In genomic region chrX:43958529-43958928, GRCh38 we compare ENCODE assay signal across 8 cellular contexts. TPM values are rescaled to one million over a fixed set of nuclear protein-coding genes. Genes with fewer than 3 reads are reported as not detected.
A peak's percentile ranks its signal among the peaks of the same experiment; 100 is the strongest.
DNase-seq lines count a peak whose midpoint lies in the region; ATAC-seq, FAIRE-seq and TF ChIP-seq lines count a peak whose summit lies in the region.

No MANE protein-coding gene starts in this region.

- ATAC-seq in GM19438 (IDR thresholded peaks at IDR 0.05; ENCODE audit: low read depth, unreplicated experiment) = peak; percentile 72
- peak; percentile 90 for ATAC-seq in HepG2

- FAIRE-seq in RCC 7860 (lab: Jason Lieb, UNC) (peak; percentile 93), HepG2 (lab: Jason Lieb, UNC) (peak; percentile 93)

- DNase-seq in DMS 273 treated with DMSO at 0.1 percent for 48 hours (lab: John Stamatoyannopoulos, UW) = peak; percentile 76
- peak; percentile 5 for DNase-seq in MG63
- peak; percentile 71 for DNase-seq in RCC 7860 (ENCODE audit: low spot score)
- DNase-seq in choroid plexus epithelial cell (ENCODE audit: low read depth) = peak; percentile 87
- peak; percentile 72 for DNase-seq in HepG2 (ENCODE audit: low spot score)
- DNase-seq in transverse colon = peak; percentile 12
- DNase-seq in activated effector memory CD4-positive, alpha-beta T cell treated with anti-CD3 and anti-CD28 coated beads, Interleukin-2, amount 50 U/mL, for 16 hours = no peak

- H3K79me2 ChIP-seq in HepG2 (ENCODE audit: insufficient read depth, low read length) = no peaks in the 10 kb centered on the region

- BruUV-seq in HepG2 (replicated peaks; lab: Mats Ljungman, UMichigan) = no TSS peak

- in situ Hi-C loops in HepG2 (cut with HindIII; ENCODE audit: extremely low pct_ligation_motif_present, low pct_unique_long_range_greater_than_20kb) (loop anchor here (25.0 kb wide), 2 partner anchors 404 to 1229 kb away; no protein-coding TSS in a partner anchor), transverse colon (cut with MboI; ENCODE audit: low pct_ligation_motif_present in 1 of 4, low pct_unique_long_range_greater_than_20kb in 1 of 4, low sequenced_read_pairs in 3 of 4) (loop anchor here in 2 of 4 donors (25.0 kb wide), 2 partner anchors 1104 to 1229 kb away; no protein-coding TSS in a partner anchor)

- TF ChIP-seq EP300 in HepG2 (IDR thresholded peaks at IDR 0.05; ENCODE audit: low read depth in 2 of 2, low read length in 2 of 2) = no peak
- no peak for TF ChIP-seq EP300 in HepG2 (CRISPR knock-in tag; IDR thresholded peaks at IDR 0.05; ENCODE audit: borderline replicate concordance)
- TF ChIP-seq EP300 in transverse colon (IDR thresholded peaks at IDR 0.05; ENCODE audit: low read depth) = no peak

- CTCF ChIA-PET in HepG2 (lab: Yijun Ruan, JAX; ENCODE audit: low intra/inter-chr PET ratio, low total read pairs) = interaction anchor here (1.0 kb wide), 1 partner anchor 285 kb away, joined by 4 read pairs; no protein-coding TSS in a partner anchor

- peak; percentile 79 for TF ChIP-seq CTCF in choroid plexus epithelial cell (conservative IDR thresholded peaks at IDR 0.05; ENCODE audit: low read depth, low read length)
- TF ChIP-seq CTCF in HepG2 (CRISPR knock-in tag; IDR thresholded peaks at IDR 0.05) = peak; percentile 74
- peak; percentile 57 to 87 (median 68) for TF ChIP-seq CTCF in transverse colon (IDR thresholded peaks at IDR 0.05)

- no peaks in the 10 kb centered on the region for H3K36me3 ChIP-seq in MG63
- no peaks in the 10 kb centered on the region for H3K36me3 ChIP-seq in HepG2 (replicated peaks in 1 of 2; ENCODE audit: control insufficient read depth in 1 of 2, insufficient read depth in 2 of 2, low read length in 2 of 2)
- H3K36me3 ChIP-seq in transverse colon = no peaks in the 10 kb centered on the region

- H3K4me2 ChIP-seq in HepG2 (ENCODE audit: low read depth, low read length) = no peak overlapping the region

- H3K27ac ChIP-seq in HepG2 (ENCODE audit: extremely low read length, insufficient read depth, low read length) (no peak overlapping the region), transverse colon (no peak overlapping the region)

- TF ChIP-seq RAD21 in HepG2 (CRISPR knock-in tag; IDR thresholded peaks at IDR 0.05) = 0 out of 2 replicates have a peak, but pooled peaks have one; percentile 29

- H3K4me1 ChIP-seq in HepG2 (ENCODE audit: insufficient read depth, low read length) (no peaks in the 10 kb centered on the region), transverse colon (no peaks in the 10 kb centered on the region)

- 4% methylated on average over 6 of the region's 6 CpGs for WGBS in HepG2 (ENCODE audit: low lambda C conversion rate)
- 3% methylated on average over 6 of the region's 6 CpGs; no CpG with 5 or more reads in 1 of the 2 donors for WGBS in transverse colon (ENCODE audit: low coverage in 1 of 2), 2 donors

- H3K27me3 ChIP-seq in MG63 = no peaks in the 10 kb centered on the region
- H3K27me3 ChIP-seq in HepG2 (ENCODE audit: control insufficient read depth in 1 of 2, insufficient read depth in 2 of 2, low read length in 2 of 2) = no peaks in the 10 kb centered on the region
- H3K27me3 ChIP-seq in transverse colon = no peaks in the 10 kb centered on the region

- TF ChIP-seq POLR2A in HepG2 (IDR thresholded peaks at IDR 0.05; ENCODE audit: insufficient read depth in 1 of 2, low read depth in 2 of 2, low read length in 2 of 2) (no peak), transverse colon (IDR thresholded peaks at IDR 0.05) (no peak)

- POLR2A ChIA-PET in HepG2 (lab: Yijun Ruan, JAX) = no interaction called here

- H3K9me3 ChIP-seq in MG63 (no peaks in the 10 kb centered on the region; the same call in 1 of the 2 replicates), HepG2 (ENCODE audit: low read length) (no peaks in the 10 kb centered on the region), transverse colon (no peaks in the 10 kb centered on the region)

- intact Hi-C loops in HepG2 (cut with micrococcal nuclease; ENCODE audit: unreplicated experiment) (loop anchor here (1.0 to 5.0 kb wide), 2 partner anchors 121 to 286 kb away; no protein-coding TSS in a partner anchor), transverse colon (cut with DNase I; ENCODE audit: low total_unique reads) (loop anchor here (5.0 kb wide), 1 partner anchor 284 kb away; no protein-coding TSS in a partner anchor)

- H2AFZ ChIP-seq in HepG2 (ENCODE audit: low read length) = no peak overlapping the region

- no peaks in the 10 kb centered on the region for H4K20me1 ChIP-seq in HepG2 (ENCODE audit: insufficient read depth, low read length)

- no peak overlapping the region for H3K4me3 ChIP-seq in MG63
- no peak overlapping the region for H3K4me3 ChIP-seq in choroid plexus epithelial cell (ENCODE audit: low read depth, low read length)
- no peak overlapping the region for H3K4me3 ChIP-seq in HepG2 (replicated peaks in 1 of 3; ENCODE audit: insufficient read depth in 1 of 3, low read depth in 2 of 3, low read length in 3 of 3)
- no peak overlapping the region for H3K4me3 ChIP-seq in transverse colon

- no peak overlapping the region for H3K9ac ChIP-seq in HepG2 (ENCODE audit: insufficient read depth, low read depth, low read length)

TF ChIP-seq in HepG2, 621 proteins besides CTCF, POLR2A, EP300 and RAD21:
- TF ChIP-seq STAG1 (CRISPR knock-in tag; IDR thresholded peaks at IDR 0.05) = peak; percentile 82
- no peak for TF ChIP-seq ZNF446 (CRISPR knock-in tag; IDR thresholded peaks at IDR 0.05)
- no peak for TF ChIP-seq HOXD1 (CRISPR knock-in tag; IDR thresholded peaks at IDR 0.05)
- no peak for TF ChIP-seq ZNF564 (CRISPR knock-in tag; IDR thresholded peaks at IDR 0.05)
- TF ChIP-seq SMYD3 (CRISPR knock-in tag; IDR thresholded peaks at IDR 0.05) = no peak
- no peak for TF ChIP-seq SNAPC2 (CRISPR knock-in tag; IDR thresholded peaks at IDR 0.05)
- TF ChIP-seq AGO1 (IDR thresholded peaks at IDR 0.05; ENCODE audit: low read depth, low read length, poor library complexity, severe bottlenecking) = no peak
- peak; percentile 73 for TF ChIP-seq SMC3 (IDR thresholded peaks at IDR 0.05; ENCODE audit: low read length)
- no peak for TF ChIP-seq YEATS4 (CRISPR knock-in tag; IDR thresholded peaks at IDR 0.05; ENCODE audit: borderline replicate concordance)
- TF ChIP-seq FOXA1 (IDR thresholded peaks at IDR 0.05) = no peak
- no peak for TF ChIP-seq FOXA1 (CRISPR knock-in tag; IDR thresholded peaks at IDR 0.05)
- no peak for TF ChIP-seq ONECUT2 (CRISPR knock-in tag; IDR thresholded peaks at IDR 0.05)
- TF ChIP-seq CSRNP2 (CRISPR knock-in tag; conservative IDR thresholded peaks at IDR 0.05; ENCODE audit: low read depth) = no peak

RNA-seq across cellular contexts. Expression of gene NDP, which starts 14.7 kb away (rescaled TPM):
- total RNA-seq in MG63 (2014; rRNA removed; shearing (Covaris generic); ENCODE audit: low replicate concordance) = 0.10 and 1.4 TPM in 2 replicates
- total RNA-seq in HepG2 (2016; rRNA removed; fragmentation: Illumina TruSeq; extraction: Trizol) (not detected in 2 replicates), transverse colon (under 1 TPM in 1 of 4 donors, not detected in 3; 0.27 TPM)
- total RNA-seq in HepG2 (2016; cell fraction: cytosol; rRNA removed; fragmentation: Illumina TruSeq; extraction: Trizol; ENCODE audit: low read depth) = not detected in 2 replicates
- not detected in 2 replicates for total RNA-seq in HepG2 (2016; cell fraction: insoluble cytoplasmic fraction; rRNA removed; fragmentation: Illumina TruSeq; extraction: Trizol)
- not detected in 2 replicates for total RNA-seq in HepG2 (2016; cell fraction: membrane; rRNA removed; fragmentation: Illumina TruSeq; extraction: Trizol)
- not detected in 2 replicates for total RNA-seq in HepG2 (2016; cell fraction: nucleus; rRNA removed; fragmentation: Illumina TruSeq; extraction: Trizol)
- polyA plus RNA-seq in HepG2 (2011; rRNA removed) = not detected in 2 replicates
- polyA plus RNA-seq in HepG2 (2011; cell fraction: cytosol; rRNA removed) = not detected in 2 replicates
- polyA plus RNA-seq in HepG2 (2011; cell fraction: nucleus; rRNA removed) = not detected in 2 replicates
- not detected in 2 replicates for polyA plus RNA-seq in HepG2 (2012)
- not detected in 2 replicates for polyA plus RNA-seq in HepG2 (2016; cell fraction: cytosol; fragmentation: Illumina TruSeq; extraction: Trizol; ENCODE audit: low read depth)
- not detected in 2 replicates for polyA plus RNA-seq in HepG2 (2016; cell fraction: insoluble cytoplasmic fraction; fragmentation: Illumina TruSeq; extraction: Trizol; ENCODE audit: low read depth)
- polyA plus RNA-seq in HepG2 (2016; cell fraction: membrane; fragmentation: Illumina TruSeq; extraction: Trizol; ENCODE audit: low read depth) = not detected in 2 replicates
- polyA plus RNA-seq in HepG2 (2016; cell fraction: nucleus; fragmentation: Illumina TruSeq; extraction: Trizol; ENCODE audit: insufficient read depth, low read depth) = not detected in 2 replicates
- polyA minus RNA-seq in HepG2 (2011; rRNA and poly(A)+ RNA removed; ENCODE audit: low replicate concordance) = not detected in 2 replicates
- polyA minus RNA-seq in HepG2 (2011; cell fraction: cytosol; rRNA and poly(A)+ RNA removed) = not detected in 2 replicates
- not detected in 2 replicates for polyA minus RNA-seq in HepG2 (2011; cell fraction: nucleus; rRNA and poly(A)+ RNA removed)
